ENCODE assay signal across 1 cellular context in the genomic region with DNA sequence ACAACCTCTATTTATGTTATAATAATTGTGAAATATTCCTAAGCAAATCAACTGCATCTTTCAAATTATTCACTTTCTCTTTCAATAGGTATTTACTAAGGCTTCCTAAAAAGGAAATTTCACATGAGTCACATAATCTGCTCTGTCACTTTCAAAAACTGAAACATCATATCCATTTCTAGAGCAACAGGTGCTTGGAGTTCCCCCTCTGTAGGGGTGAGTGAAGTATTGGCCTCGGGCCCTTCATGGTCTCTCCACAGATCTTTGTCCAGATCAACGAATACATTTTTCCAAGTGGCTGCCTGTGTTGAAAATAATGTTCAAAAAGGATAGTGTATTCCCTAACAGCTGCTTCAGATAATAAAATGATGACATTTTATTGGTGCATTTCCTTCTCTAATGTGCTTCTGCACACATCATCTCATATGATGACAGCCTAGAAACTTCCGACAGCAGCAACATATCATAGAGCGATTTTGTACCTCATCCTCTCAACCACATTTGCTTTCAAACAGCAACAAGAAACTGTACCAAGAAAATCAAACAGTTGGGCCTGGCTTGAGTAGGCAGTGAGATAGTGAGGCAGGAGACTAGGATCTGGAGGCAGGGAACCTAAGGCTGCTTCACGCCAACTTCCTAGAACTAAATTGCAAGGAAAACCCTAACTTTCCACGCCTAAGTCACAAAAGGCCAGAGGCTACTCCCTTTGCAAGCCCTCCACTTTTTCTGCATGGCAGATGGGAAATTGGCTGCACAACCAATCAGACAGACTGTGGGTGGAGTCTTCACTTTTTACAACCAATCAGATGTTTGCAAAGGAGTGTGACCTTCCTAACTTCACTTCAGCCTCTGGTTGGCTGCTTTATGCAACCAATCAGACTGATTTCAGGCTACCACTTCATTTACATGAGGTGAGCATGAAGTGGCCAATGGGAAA.
TF ChIP-seq lines count a peak whose summit lies in the region.

No MANE protein-coding gene starts in this region.

TF ChIP-seq in H1, 55 proteins besides CTCF, POLR2A, EP300 and RAD21 (continued from another document):
- TF ChIP-seq SIRT6 (IDR thresholded peaks at IDR 0.05; ENCODE audit: low read length) (no peak), TCF12 (IDR thresholded peaks at IDR 0.05; ENCODE audit: low read depth, low read length) (no peak)
TF ChIP-seq in H1: peak in this region for 0.
